ENCODE assay signal across 1 cellular context in the genomic region with DNA sequence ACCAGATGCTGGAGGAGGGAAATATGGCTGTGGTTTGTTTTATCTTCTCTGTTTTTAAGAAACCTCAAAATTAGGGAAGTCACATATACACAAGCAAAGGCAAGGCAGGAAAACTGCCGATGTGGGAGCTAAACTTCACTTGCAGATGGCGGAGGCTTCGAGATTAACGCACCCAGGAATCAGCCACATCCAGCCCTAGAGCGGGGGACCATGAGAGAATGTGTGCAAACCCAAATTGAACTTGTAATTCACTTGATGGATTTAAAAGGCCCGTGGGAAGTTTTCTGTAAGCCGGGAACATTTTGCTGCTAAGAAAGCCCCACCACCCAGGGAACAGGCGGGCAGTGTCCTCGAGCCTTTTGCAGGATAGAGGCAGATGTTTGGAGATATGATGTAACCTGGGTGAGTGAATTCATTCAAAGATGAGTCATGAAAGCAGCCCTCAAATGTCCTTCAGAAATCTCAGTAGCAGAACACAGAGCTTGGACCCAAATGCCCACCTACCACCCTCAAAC.
TF ChIP-seq lines count a peak whose summit lies in the region.

No MANE protein-coding gene starts in this region.

TF ChIP-seq in K562, 482 proteins besides CTCF, POLR2A, EP300 and RAD21 (continued from another document and continues in another):
- TF ChIP-seq, protein P1, sequence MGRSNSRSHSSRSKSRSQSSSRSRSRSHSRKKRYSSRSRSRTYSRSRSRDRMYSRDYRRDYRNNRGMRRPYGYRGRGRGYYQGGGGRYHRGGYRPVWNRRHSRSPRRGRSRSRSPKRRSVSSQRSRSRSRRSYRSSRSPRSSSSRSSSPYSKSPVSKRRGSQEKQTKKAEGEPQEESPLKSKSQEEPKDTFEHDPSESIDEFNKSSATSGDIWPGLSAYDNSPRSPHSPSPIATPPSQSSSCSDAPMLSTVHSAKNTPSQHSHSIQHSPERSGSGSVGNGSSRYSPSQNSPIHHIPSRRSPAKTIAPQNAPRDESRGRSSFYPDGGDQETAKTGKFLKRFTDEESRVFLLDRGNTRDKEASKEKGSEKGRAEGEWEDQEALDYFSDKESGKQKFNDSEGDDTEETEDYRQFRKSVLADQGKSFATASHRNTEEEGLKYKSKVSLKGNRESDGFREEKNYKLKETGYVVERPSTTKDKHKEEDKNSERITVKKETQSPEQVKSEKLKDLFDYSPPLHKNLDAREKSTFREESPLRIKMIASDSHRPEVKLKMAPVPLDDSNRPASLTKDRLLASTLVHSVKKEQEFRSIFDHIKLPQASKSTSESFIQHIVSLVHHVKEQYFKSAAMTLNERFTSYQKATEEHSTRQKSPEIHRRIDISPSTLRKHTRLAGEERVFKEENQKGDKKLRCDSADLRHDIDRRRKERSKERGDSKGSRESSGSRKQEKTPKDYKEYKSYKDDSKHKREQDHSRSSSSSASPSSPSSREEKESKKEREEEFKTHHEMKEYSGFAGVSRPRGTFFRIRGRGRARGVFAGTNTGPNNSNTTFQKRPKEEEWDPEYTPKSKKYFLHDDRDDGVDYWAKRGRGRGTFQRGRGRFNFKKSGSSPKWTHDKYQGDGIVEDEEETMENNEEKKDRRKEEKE (IDR thresholded peaks at IDR 0.05; ENCODE audit: borderline replicate concordance in 1 of 2, control insufficient read depth in 1 of 2, low read depth in 2 of 2, low read length in 1 of 2): no peak
- TF ChIP-seq ZKSCAN8 (CRISPR knock-in tag; IDR thresholded peaks at IDR 0.05) (0 out of 2 replicates have a peak, but pooled peaks have one; percentile 35), SMARCE1 (IDR thresholded peaks at IDR 0.05) (peak; percentile 51; the same call in 1 of the 2 replicates), ESRRA (IDR thresholded peaks at IDR 0.05; ENCODE audit: borderline replicate concordance, low read depth) (peak; percentile 74; the same call in 1 of the 2 replicates), SOX6 (IDR thresholded peaks at IDR 0.05) (no peak), CBFA2T3 (IDR thresholded peaks at IDR 0.05) (0 out of 2 replicates have a peak, but pooled peaks have one; percentile 4), ZNF57 (CRISPR knock-in tag; IDR thresholded peaks at IDR 0.05) (no peak), ARID1B (IDR thresholded peaks at IDR 0.05) (peak; percentile 34; the same call in 1 of the 2 replicates), MCM5 (IDR thresholded peaks at IDR 0.05; ENCODE audit: low read depth) (no peak), NR2F6 (CRISPR knock-in tag; IDR thresholded peaks at IDR 0.05) (no peak), FOS (IDR thresholded peaks at IDR 0.05; ENCODE audit: extremely low read depth, insufficient read length) (no peak), DDX20 (tag; IDR thresholded peaks at IDR 0.05; ENCODE audit: low read depth) (no peak), ATF7 (IDR thresholded peaks at IDR 0.05) (peak; percentile 63), CXXC5 (CRISPR knock-in tag; IDR thresholded peaks at IDR 0.05) (0 out of 2 replicates have a peak, but pooled peaks have one; percentile 15), TCF3 (CRISPR knock-in tag; IDR thresholded peaks at IDR 0.05) (no peak), HNRNPLL (IDR thresholded peaks at IDR 0.05; ENCODE audit: low read depth, low read length, poor library complexity, severe bottlenecking) (peak; percentile 19), RNF2 (IDR thresholded peaks at IDR 0.05) (peak; percentile 19; the same call in 1 of the 2 replicates), DPF2 (IDR thresholded peaks at IDR 0.05) (0 out of 2 replicates have a peak, but pooled peaks have one; percentile 13), LEF1 (IDR thresholded peaks at IDR 0.05) (peak; percentile 26; the same call in 1 of the 2 replicates), SPI1 (IDR thresholded peaks at IDR 0.05; ENCODE audit: borderline replicate concordance, low read depth, low read length) (peak; percentile 85), KLF16 (IDR thresholded peaks at IDR 0.05) (0 out of 2 replicates have a peak, but pooled peaks have one; percentile 23), CTBP1 (IDR thresholded peaks at IDR 0.05; ENCODE audit: borderline replicate concordance) (peak; percentile 62; the same call in 1 of the 2 replicates), L3MBTL2 (IDR thresholded peaks at IDR 0.05) (peak; percentile 59; the same call in 1 of the 2 replicates)
- TF ChIP-seq, protein P2, sequence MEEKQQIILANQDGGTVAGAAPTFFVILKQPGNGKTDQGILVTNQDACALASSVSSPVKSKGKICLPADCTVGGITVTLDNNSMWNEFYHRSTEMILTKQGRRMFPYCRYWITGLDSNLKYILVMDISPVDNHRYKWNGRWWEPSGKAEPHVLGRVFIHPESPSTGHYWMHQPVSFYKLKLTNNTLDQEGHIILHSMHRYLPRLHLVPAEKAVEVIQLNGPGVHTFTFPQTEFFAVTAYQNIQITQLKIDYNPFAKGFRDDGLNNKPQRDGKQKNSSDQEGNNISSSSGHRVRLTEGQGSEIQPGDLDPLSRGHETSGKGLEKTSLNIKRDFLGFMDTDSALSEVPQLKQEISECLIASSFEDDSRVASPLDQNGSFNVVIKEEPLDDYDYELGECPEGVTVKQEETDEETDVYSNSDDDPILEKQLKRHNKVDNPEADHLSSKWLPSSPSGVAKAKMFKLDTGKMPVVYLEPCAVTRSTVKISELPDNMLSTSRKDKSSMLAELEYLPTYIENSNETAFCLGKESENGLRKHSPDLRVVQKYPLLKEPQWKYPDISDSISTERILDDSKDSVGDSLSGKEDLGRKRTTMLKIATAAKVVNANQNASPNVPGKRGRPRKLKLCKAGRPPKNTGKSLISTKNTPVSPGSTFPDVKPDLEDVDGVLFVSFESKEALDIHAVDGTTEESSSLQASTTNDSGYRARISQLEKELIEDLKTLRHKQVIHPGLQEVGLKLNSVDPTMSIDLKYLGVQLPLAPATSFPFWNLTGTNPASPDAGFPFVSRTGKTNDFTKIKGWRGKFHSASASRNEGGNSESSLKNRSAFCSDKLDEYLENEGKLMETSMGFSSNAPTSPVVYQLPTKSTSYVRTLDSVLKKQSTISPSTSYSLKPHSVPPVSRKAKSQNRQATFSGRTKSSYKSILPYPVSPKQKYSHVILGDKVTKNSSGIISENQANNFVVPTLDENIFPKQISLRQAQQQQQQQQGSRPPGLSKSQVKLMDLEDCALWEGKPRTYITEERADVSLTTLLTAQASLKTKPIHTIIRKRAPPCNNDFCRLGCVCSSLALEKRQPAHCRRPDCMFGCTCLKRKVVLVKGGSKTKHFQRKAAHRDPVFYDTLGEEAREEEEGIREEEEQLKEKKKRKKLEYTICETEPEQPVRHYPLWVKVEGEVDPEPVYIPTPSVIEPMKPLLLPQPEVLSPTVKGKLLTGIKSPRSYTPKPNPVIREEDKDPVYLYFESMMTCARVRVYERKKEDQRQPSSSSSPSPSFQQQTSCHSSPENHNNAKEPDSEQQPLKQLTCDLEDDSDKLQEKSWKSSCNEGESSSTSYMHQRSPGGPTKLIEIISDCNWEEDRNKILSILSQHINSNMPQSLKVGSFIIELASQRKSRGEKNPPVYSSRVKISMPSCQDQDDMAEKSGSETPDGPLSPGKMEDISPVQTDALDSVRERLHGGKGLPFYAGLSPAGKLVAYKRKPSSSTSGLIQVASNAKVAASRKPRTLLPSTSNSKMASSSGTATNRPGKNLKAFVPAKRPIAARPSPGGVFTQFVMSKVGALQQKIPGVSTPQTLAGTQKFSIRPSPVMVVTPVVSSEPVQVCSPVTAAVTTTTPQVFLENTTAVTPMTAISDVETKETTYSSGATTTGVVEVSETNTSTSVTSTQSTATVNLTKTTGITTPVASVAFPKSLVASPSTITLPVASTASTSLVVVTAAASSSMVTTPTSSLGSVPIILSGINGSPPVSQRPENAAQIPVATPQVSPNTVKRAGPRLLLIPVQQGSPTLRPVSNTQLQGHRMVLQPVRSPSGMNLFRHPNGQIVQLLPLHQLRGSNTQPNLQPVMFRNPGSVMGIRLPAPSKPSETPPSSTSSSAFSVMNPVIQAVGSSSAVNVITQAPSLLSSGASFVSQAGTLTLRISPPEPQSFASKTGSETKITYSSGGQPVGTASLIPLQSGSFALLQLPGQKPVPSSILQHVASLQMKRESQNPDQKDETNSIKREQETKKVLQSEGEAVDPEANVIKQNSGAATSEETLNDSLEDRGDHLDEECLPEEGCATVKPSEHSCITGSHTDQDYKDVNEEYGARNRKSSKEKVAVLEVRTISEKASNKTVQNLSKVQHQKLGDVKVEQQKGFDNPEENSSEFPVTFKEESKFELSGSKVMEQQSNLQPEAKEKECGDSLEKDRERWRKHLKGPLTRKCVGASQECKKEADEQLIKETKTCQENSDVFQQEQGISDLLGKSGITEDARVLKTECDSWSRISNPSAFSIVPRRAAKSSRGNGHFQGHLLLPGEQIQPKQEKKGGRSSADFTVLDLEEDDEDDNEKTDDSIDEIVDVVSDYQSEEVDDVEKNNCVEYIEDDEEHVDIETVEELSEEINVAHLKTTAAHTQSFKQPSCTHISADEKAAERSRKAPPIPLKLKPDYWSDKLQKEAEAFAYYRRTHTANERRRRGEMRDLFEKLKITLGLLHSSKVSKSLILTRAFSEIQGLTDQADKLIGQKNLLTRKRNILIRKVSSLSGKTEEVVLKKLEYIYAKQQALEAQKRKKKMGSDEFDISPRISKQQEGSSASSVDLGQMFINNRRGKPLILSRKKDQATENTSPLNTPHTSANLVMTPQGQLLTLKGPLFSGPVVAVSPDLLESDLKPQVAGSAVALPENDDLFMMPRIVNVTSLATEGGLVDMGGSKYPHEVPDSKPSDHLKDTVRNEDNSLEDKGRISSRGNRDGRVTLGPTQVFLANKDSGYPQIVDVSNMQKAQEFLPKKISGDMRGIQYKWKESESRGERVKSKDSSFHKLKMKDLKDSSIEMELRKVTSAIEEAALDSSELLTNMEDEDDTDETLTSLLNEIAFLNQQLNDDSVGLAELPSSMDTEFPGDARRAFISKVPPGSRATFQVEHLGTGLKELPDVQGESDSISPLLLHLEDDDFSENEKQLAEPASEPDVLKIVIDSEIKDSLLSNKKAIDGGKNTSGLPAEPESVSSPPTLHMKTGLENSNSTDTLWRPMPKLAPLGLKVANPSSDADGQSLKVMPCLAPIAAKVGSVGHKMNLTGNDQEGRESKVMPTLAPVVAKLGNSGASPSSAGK (IDR thresholded peaks at IDR 0.05): peak; percentile 39; the same call in 1 of the 2 replicates
- TF ChIP-seq, protein P3, sequence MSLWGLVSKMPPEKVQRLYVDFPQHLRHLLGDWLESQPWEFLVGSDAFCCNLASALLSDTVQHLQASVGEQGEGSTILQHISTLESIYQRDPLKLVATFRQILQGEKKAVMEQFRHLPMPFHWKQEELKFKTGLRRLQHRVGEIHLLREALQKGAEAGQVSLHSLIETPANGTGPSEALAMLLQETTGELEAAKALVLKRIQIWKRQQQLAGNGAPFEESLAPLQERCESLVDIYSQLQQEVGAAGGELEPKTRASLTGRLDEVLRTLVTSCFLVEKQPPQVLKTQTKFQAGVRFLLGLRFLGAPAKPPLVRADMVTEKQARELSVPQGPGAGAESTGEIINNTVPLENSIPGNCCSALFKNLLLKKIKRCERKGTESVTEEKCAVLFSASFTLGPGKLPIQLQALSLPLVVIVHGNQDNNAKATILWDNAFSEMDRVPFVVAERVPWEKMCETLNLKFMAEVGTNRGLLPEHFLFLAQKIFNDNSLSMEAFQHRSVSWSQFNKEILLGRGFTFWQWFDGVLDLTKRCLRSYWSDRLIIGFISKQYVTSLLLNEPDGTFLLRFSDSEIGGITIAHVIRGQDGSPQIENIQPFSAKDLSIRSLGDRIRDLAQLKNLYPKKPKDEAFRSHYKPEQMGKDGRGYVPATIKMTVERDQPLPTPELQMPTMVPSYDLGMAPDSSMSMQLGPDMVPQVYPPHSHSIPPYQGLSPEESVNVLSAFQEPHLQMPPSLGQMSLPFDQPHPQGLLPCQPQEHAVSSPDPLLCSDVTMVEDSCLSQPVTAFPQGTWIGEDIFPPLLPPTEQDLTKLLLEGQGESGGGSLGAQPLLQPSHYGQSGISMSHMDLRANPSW (CRISPR knock-in tag; IDR thresholded peaks at IDR 0.05): no peak
- TF ChIP-seq, protein P4, sequence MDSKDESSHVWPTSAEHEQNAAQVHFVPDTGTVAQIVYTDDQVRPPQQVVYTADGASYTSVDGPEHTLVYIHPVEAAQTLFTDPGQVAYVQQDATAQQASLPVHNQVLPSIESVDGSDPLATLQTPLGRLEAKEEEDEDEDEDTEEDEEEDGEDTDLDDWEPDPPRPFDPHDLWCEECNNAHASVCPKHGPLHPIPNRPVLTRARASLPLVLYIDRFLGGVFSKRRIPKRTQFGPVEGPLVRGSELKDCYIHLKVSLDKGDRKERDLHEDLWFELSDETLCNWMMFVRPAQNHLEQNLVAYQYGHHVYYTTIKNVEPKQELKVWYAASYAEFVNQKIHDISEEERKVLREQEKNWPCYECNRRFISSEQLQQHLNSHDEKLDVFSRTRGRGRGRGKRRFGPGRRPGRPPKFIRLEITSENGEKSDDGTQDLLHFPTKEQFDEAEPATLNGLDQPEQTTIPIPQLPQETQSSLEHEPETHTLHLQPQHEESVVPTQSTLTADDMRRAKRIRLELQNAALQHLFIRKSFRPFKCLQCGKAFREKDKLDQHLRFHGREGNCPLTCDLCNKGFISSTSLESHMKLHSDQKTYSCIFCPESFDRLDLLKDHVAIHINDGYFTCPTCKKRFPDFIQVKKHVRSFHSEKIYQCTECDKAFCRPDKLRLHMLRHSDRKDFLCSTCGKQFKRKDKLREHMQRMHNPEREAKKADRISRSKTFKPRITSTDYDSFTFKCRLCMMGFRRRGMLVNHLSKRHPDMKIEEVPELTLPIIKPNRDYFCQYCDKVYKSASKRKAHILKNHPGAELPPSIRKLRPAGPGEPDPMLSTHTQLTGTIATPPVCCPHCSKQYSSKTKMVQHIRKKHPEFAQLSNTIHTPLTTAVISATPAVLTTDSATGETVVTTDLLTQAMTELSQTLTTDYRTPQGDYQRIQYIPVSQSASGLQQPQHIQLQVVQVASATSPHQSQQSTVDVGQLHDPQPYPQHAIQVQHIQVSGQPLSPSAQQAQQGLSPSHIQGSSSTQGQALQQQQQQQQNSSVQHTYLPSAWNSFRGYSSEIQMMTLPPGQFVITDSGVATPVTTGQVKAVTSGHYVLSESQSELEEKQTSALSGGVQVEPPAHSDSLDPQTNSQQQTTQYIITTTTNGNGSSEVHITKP (IDR thresholded peaks at IDR 0.05; ENCODE audit: partially characterized antibody): peak; percentile 19
- TF ChIP-seq, protein P5, sequence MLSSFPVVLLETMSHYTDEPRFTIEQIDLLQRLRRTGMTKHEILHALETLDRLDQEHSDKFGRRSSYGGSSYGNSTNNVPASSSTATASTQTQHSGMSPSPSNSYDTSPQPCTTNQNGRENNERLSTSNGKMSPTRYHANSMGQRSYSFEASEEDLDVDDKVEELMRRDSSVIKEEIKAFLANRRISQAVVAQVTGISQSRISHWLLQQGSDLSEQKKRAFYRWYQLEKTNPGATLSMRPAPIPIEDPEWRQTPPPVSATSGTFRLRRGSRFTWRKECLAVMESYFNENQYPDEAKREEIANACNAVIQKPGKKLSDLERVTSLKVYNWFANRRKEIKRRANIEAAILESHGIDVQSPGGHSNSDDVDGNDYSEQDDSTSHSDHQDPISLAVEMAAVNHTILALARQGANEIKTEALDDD (IDR thresholded peaks at IDR 0.05): 0 out of 2 replicates have a peak, but pooled peaks have one; percentile 9
- TF ChIP-seq, protein P6, sequence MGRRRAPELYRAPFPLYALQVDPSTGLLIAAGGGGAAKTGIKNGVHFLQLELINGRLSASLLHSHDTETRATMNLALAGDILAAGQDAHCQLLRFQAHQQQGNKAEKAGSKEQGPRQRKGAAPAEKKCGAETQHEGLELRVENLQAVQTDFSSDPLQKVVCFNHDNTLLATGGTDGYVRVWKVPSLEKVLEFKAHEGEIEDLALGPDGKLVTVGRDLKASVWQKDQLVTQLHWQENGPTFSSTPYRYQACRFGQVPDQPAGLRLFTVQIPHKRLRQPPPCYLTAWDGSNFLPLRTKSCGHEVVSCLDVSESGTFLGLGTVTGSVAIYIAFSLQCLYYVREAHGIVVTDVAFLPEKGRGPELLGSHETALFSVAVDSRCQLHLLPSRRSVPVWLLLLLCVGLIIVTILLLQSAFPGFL (CRISPR knock-in tag; IDR thresholded peaks at IDR 0.05): no peak
- TF ChIP-seq, protein P7, sequence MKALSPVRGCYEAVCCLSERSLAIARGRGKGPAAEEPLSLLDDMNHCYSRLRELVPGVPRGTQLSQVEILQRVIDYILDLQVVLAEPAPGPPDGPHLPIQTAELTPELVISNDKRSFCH (CRISPR knock-in tag; IDR thresholded peaks at IDR 0.05): no peak
- TF ChIP-seq, protein P7 (tag; IDR thresholded peaks at IDR 0.05): peak; percentile 47; the same call in 1 of the 2 replicates
